In the genomic region with DNA sequence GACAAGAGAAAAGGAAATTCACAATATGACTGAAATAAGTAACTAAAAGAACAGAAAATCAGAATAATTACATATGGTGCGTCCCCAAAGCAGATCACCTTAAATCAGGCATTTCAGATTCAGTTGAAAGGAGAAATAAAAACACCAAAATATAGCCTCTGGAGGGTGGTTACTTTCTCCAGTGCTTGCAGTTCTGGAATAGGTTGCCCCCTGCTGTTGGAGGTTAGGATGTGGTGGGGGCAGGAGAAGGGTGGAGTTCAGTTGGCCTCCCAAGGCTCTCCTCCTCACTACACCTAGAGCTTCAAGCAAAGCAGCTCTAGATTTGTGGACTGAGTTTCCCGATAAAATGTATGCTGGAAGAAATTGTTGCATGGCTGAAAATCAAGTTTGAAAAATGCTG, we compare ENCODE assay signal across 9 cellular contexts.
DNase-seq lines count a peak whose midpoint lies in the region; ATAC-seq, FAIRE-seq and TF ChIP-seq lines count a peak whose summit lies in the region.
"Had no signal": no experiment of that assay in that cellular context is flagged by ENCODE, and none has a peak within 500 bp of the region (broad histone marks: within the 10 kb centered on the region; RNA-seq: fewer than 3 reads in every experiment).

No MANE protein-coding gene starts in this region.

- POLR2A ChIA-PET in MCF 10A (lab: Yijun Ruan, JAX): no interaction called here

- WGBS in pancreas, 2 donors: 80 to 84% methylated on average over 2 of the region's 2 CpGs

- H3K27ac ChIP-seq in breast epithelium: no peak overlapping the region
- no peak overlapping the region for H3K27ac ChIP-seq in pancreas

- H3K36me3 Mint-ChIP-seq in MCF 10A (ENCODE audit: insufficient read depth, unreplicated experiment) (no peaks in the 10 kb centered on the region), chondrocyte (ENCODE audit: low read depth) (peaks cover 2% of the 10 kb centered on the region), type B pancreatic cell (no peaks in the 10 kb centered on the region), CD14-positive monocyte (no peaks in the 10 kb centered on the region)

- H3K4me1 Mint-ChIP-seq in MCF 10A (ENCODE audit: insufficient read depth, unreplicated experiment) (no peaks in the 10 kb centered on the region), chondrocyte (ENCODE audit: low read depth) (no peaks in the 10 kb centered on the region), type B pancreatic cell (ENCODE audit: unreplicated experiment) (no peaks in the 10 kb centered on the region), CD14-positive monocyte (peaks cover 24% of the 10 kb centered on the region)

- H3K27me3 ChIP-seq in breast epithelium (no peaks in the 10 kb centered on the region), pancreas (no peaks in the 10 kb centered on the region)

- TF ChIP-seq POLR2A in breast epithelium (IDR thresholded peaks at IDR 0.05): no peak

- H3K4me3 ChIP-seq in breast epithelium (no peak overlapping the region), pancreas (no peak overlapping the region)

- H3K9me3 ChIP-seq in breast epithelium (peaks cover 0 to 5% of the 10 kb centered on the region in 2 donors), pancreas (no peaks in the 10 kb centered on the region)

- H3K36me3 ChIP-seq in breast epithelium: no peaks in the 10 kb centered on the region
- no peaks in the 10 kb centered on the region for H3K36me3 ChIP-seq in pancreas

- CTCF ChIA-PET in MCF 10A (lab: Yijun Ruan, JAX): interaction anchor here (0.6 to 1.8 kb wide), 12 partner anchors 8 to 797 kb away, joined by 3 to 11 read pairs (median 3); no protein-coding TSS in a partner anchor

- intact Hi-C loops in MCF 10A (cut with micrococcal nuclease): loop anchor here (1.0 to 2.0 kb wide), 2 partner anchors 103 to 631 kb away; no protein-coding TSS in a partner anchor
- intact Hi-C loops in breast epithelium (cut with DNase I; ENCODE audit: low total_unique reads): no loop called here
- intact Hi-C loops in CD14-positive monocyte (cut with micrococcal nuclease): no loop called here
- intact Hi-C loops in pancreas (cut with DNase I): no loop called here

- no peak overlapping the region for H3K27ac Mint-ChIP-seq in MCF 10A (ENCODE audit: low read depth, unreplicated experiment)
- H3K27ac Mint-ChIP-seq in chondrocyte (ENCODE audit: unreplicated experiment): no peak overlapping the region
- H3K27ac Mint-ChIP-seq in type B pancreatic cell: no peak overlapping the region
- H3K27ac Mint-ChIP-seq in CD14-positive monocyte: no peak overlapping the region

- BruUV-seq in MCF 10A (replicated peaks; lab: Mats Ljungman, UMichigan): no TSS peak

- TF ChIP-seq CTCF in MCF 10A (IDR thresholded peaks at IDR 0.05; ENCODE audit: unreplicated experiment): peak; percentile 45
- TF ChIP-seq CTCF in breast epithelium (IDR thresholded peaks at IDR 0.05): no peak
- peak; percentile 65 for TF ChIP-seq CTCF in chondrocyte (IDR thresholded peaks at IDR 0.05)
- peak; percentile 57 for TF ChIP-seq CTCF in type B pancreatic cell (conservative IDR thresholded peaks at IDR 0.05)
- TF ChIP-seq CTCF in CD14-positive monocyte (IDR thresholded peaks at IDR 0.05): no peak
- no peak for TF ChIP-seq CTCF in pancreas (IDR thresholded peaks at IDR 0.05)

- H3K27me3 Mint-ChIP-seq in MCF 10A (ENCODE audit: insufficient read depth, unreplicated experiment) (no peaks in the 10 kb centered on the region), chondrocyte (ENCODE audit: low read depth) (no peaks in the 10 kb centered on the region), type B pancreatic cell (peaks cover 12% of the 10 kb centered on the region), CD14-positive monocyte (ENCODE audit: low read depth in 3 of 3) (peaks cover 0 to 1% (median 1%) of the 10 kb centered on the region in 3 donors)

- no peak for ATAC-seq in HG02938 (IDR thresholded peaks at IDR 0.05; ENCODE audit: unreplicated experiment)
- no peak for ATAC-seq in pancreas

- H3K9me3 Mint-ChIP-seq in MCF 10A (ENCODE audit: unreplicated experiment) (no peaks in the 10 kb centered on the region), chondrocyte (ENCODE audit: low read depth) (peaks cover 2% of the 10 kb centered on the region), type B pancreatic cell (no peaks in the 10 kb centered on the region), CD14-positive monocyte (peaks cover 0 to 16% (median 6%) of the 10 kb centered on the region in 7 donors)

- FAIRE-seq in pancreas (lab: Jason Lieb, UNC): no peak
- FAIRE-seq: TTC549 had no signal

- H3K4me1 ChIP-seq in breast epithelium: no peaks in the 10 kb centered on the region
- H3K4me1 ChIP-seq in pancreas: no peaks in the 10 kb centered on the region

- peak; percentile 65 for DNase-seq in MCF 10A (ENCODE audit: unreplicated experiment)
- DNase-seq in breast epithelium (ENCODE audit: low spot score in 2 of 2): no peak
- peak; percentile 34 for DNase-seq in HPDE6-E6E7 (ENCODE audit: extremely low spot score)
- no peak for DNase-seq in chondrocyte (ENCODE audit: low spot score)
- DNase-seq in type B pancreatic cell (ENCODE audit: extremely low spot score, unreplicated experiment): no peak
- DNase-seq in CD14-positive monocyte (ENCODE audit: low spot score): no peak
- DNase-seq in pancreas: no peak

- H3K4me3 Mint-ChIP-seq in MCF 10A (ENCODE audit: unreplicated experiment) (no peak overlapping the region), chondrocyte (ENCODE audit: unreplicated experiment) (no peak overlapping the region), type B pancreatic cell (no peak overlapping the region), CD14-positive monocyte (no peak overlapping the region)

Comparison
In these comparisons a context has a peak if more than half of its experiments do, and no peak if none do; other contexts are left out.
1. DNase-seq: peak in MCF 10A (single experiment) and HPDE6-E6E7 (single experiment); none in breast epithelium (0 of 2), chondrocyte (single experiment), type B pancreatic cell (single experiment), CD14-positive monocyte (single experiment) and pancreas (0 of 6).
2. CTCF ChIP-seq: peak in MCF 10A (single experiment), chondrocyte (single experiment) and type B pancreatic cell (single experiment); none in breast epithelium (0 of 3), CD14-positive monocyte (single experiment) and pancreas (0 of 4).